14 cellular contexts compared by ENCODE assay signal in genomic region chr11:121890377-121890776, GRCh38.
DNase-seq lines count a peak whose midpoint lies in the region; TF ChIP-seq lines count a peak whose summit lies in the region.
"Had no signal": no experiment of that assay in that cellular context is flagged by ENCODE, and none has a peak within 500 bp of the region (broad histone marks: within the 10 kb centered on the region; RNA-seq: fewer than 3 reads in every experiment).

No MANE protein-coding gene starts in this region.

- H3K4me2 ChIP-seq in mesenchymal stem cell (ENCODE audit: low read length, poor library complexity, severe bottlenecking): no peak overlapping the region
- H3K4me2 ChIP-seq: BLaER1 had no signal

- H3K9me3 ChIP-seq in mesenchymal stem cell (ENCODE audit: control insufficient read depth, low read length): no peaks in the 10 kb centered on the region
- H3K9me3 ChIP-seq: BLaER1, upper lobe of right lung had no signal

- no peaks in the 10 kb centered on the region for H3K79me1 ChIP-seq in mesenchymal stem cell (replicated peaks; ENCODE audit: low read length, poor library complexity, severe bottlenecking)

- DNase-seq in AG09319 (ENCODE audit: extremely low read depth, low read depth) (peak; percentile 69), LHCN-M2 (ENCODE audit: low read depth) (peak; percentile 97), choroid plexus epithelial cell (ENCODE audit: low read depth) (peak; percentile 58), mesenchymal stem cell (peak; percentile 75), AML-193 (lab: John Stamatoyannopoulos, UW) (no peak), NCI-H1092 (lab: John Stamatoyannopoulos, UW) (no peak), NCI-H446 treated with DMSO at 0.1 percent for 48 hours (lab: John Stamatoyannopoulos, UW) (no peak)
- no peak for DNase-seq in activated naive CD4-positive, alpha-beta T cell treated with Interleukin-2 at 50 U/mL for 16 hours
- DNase-seq: effector memory CD4-positive, alpha-beta T cell; GDM1; NCI-H2029; small intestine; upper lobe of right lung had no signal

- H3K23ac ChIP-seq in mesenchymal stem cell (ENCODE audit: low read length in 2 of 2): no peak overlapping the region

- no peaks in the 10 kb centered on the region for H3K36me3 ChIP-seq in mesenchymal stem cell (ENCODE audit: control insufficient read depth in 1 of 2, insufficient read depth in 2 of 2, low read depth in 1 of 2, low read length in 2 of 2)
- H3K36me3 ChIP-seq: BLaER1, upper lobe of right lung had no signal

- WGBS in mesenchymal stem cell: 82% methylated on average over 2 of the region's 2 CpGs

- no peaks in the 10 kb centered on the region for H3K4me1 ChIP-seq in mesenchymal stem cell (ENCODE audit: control insufficient read depth, insufficient read depth, low read depth, low read length)
- H3K4me1 ChIP-seq: BLaER1, upper lobe of right lung had no signal

- H4K8ac ChIP-seq in mesenchymal stem cell (ENCODE audit: low read length): no peak overlapping the region

- H3K27ac ChIP-seq in mesenchymal stem cell (ENCODE audit: low read length, poor library complexity, severe bottlenecking): no peak overlapping the region
- H3K27ac ChIP-seq: BLaER1, upper lobe of right lung had no signal

- no peaks in the 10 kb centered on the region for H3K27me3 ChIP-seq in mesenchymal stem cell (ENCODE audit: control insufficient read depth in 1 of 2, insufficient read depth in 1 of 2, low read length in 2 of 2)
- H3K27me3 ChIP-seq: BLaER1, upper lobe of right lung had no signal

- no peak overlapping the region for H2BK15ac ChIP-seq in mesenchymal stem cell (ENCODE audit: low read depth, poor library complexity, severe bottlenecking)

- no peak for TF ChIP-seq CTCF in AG09319 (IDR thresholded peaks at IDR 0.05; ENCODE audit: low read depth, low read length)
- TF ChIP-seq CTCF in choroid plexus epithelial cell (conservative IDR thresholded peaks at IDR 0.05; ENCODE audit: low read depth, low read length): no peak

- H3K4me3 ChIP-seq in choroid plexus epithelial cell (ENCODE audit: low read depth, low read length) (no peak overlapping the region), mesenchymal stem cell (ENCODE audit: insufficient read depth in 1 of 2, low read depth in 1 of 2, low read length in 2 of 2) (peak overlapping the region in 1 of 2 experiments; percentile 29)
- H3K4me3 ChIP-seq: BLaER1, upper lobe of right lung had no signal

- H3K4ac ChIP-seq in mesenchymal stem cell (ENCODE audit: low read depth in 1 of 2, low read length in 2 of 2): no peak overlapping the region

- H2BK12ac ChIP-seq in mesenchymal stem cell (ENCODE audit: low read length in 2 of 2): no peak overlapping the region

- H3K18ac ChIP-seq in mesenchymal stem cell (ENCODE audit: low read depth in 1 of 2, low read length in 2 of 2): no peak overlapping the region

- H3K9ac ChIP-seq in mesenchymal stem cell (ENCODE audit: low read length): no peak overlapping the region
- H3K9ac ChIP-seq: BLaER1 had no signal

- no peak overlapping the region for H3K14ac ChIP-seq in mesenchymal stem cell (ENCODE audit: low read length in 2 of 2)

- no peak overlapping the region for H2BK5ac ChIP-seq in mesenchymal stem cell (ENCODE audit: low read depth, low read length, poor library complexity, severe bottlenecking)

- no peak overlapping the region for H2AFZ ChIP-seq in mesenchymal stem cell (ENCODE audit: low read depth, low read length)

- H4K91ac ChIP-seq in mesenchymal stem cell (ENCODE audit: low read length): no peak overlapping the region

- H2AK5ac ChIP-seq in mesenchymal stem cell (ENCODE audit: low read length, severe bottlenecking): no peak overlapping the region

- no peak overlapping the region for H2BK120ac ChIP-seq in mesenchymal stem cell (ENCODE audit: low read depth, low read length)

Comparison
In these comparisons a context has a peak if more than half of its experiments do, and no peak if none do; other contexts are left out.
1. DNase-seq: peak in AG09319 (single experiment), LHCN-M2 (single experiment), choroid plexus epithelial cell (single experiment) and mesenchymal stem cell (single experiment); none in AML-193 (0 of 2), NCI-H1092 (single experiment), NCI-H446 treated with DMSO at 0.1 percent for 48 hours (single experiment) and activated naive CD4-positive, alpha-beta T cell treated with Interleukin-2 at 50 U/mL for 16 hours (single experiment).